In the genomic region with DNA sequence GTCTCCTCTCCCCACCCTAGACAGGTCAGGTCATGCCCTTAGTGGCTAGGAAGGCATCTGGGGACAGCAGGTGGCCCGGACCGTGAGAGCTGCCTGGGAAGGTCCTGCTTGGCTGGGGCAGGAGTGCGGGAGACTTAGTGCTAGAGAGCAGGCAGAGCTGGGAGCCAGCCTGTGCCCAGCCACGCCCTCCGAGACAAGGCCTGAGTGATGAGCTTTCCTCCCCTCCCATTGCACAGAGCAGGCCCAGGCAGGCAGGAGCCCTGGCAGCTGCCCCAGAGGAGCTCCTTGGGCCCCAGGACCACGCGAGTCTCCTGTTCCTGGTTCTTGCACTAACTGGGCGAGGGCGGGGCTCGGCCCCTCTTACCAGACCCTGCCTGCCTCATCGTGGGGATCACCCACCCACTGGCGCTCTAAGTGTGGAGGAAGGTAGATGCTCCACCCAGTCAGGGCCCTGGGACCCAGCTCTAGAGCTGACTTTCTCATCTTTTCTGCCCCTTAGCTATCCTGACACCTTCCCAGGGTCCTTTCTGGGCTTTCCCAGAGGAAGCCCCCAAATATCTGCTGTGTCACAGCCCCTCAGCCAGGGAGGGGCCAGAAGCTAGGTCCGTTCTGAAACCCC, we compare ENCODE assay signal across 11 cellular contexts. TPM values are rescaled to one million over a fixed set of nuclear protein-coding genes. Genes with fewer than 3 reads are reported as not detected.
DNase-seq lines count a peak whose midpoint lies in the region; ATAC-seq, FAIRE-seq and TF ChIP-seq lines count a peak whose summit lies in the region.
"Had no signal": no experiment of that assay in that cellular context is flagged by ENCODE, and none has a peak within 500 bp of the region (broad histone marks: within the 10 kb centered on the region; RNA-seq: fewer than 3 reads in every experiment).

No MANE protein-coding gene starts in this region.

- no peak for FAIRE-seq in astrocyte (lab: Jason Lieb, UNC)
- FAIRE-seq: G401.6 had no signal

- no peaks in the 10 kb centered on the region for H3K9me3 ChIP-seq in astrocyte (ENCODE audit: insufficient read depth, low read depth, low read length)
- no peaks in the 10 kb centered on the region for H3K9me3 ChIP-seq in neural progenitor cell (ENCODE audit: low read depth)

- H3K4me3 ChIP-seq in astrocyte (ENCODE audit: insufficient read depth, low read depth, low read length) (no peak overlapping the region), neural progenitor cell (no peak overlapping the region)
- H3K4me3 ChIP-seq: dorsolateral prefrontal cortex had no signal

- no peak overlapping the region for H2AFZ ChIP-seq in astrocyte (ENCODE audit: low read depth, low read length)
- H2AFZ ChIP-seq in neural progenitor cell (replicated peaks): no peak overlapping the region

- peak overlapping the region; percentile 67 for H3K4me2 ChIP-seq in astrocyte (ENCODE audit: low read length)
- H3K4me2 ChIP-seq in neural progenitor cell: no peak overlapping the region

- no peaks in the 10 kb centered on the region for H3K79me2 ChIP-seq in astrocyte (ENCODE audit: insufficient read depth, low read length)
- no peaks in the 10 kb centered on the region for H3K79me2 ChIP-seq in neural progenitor cell (ENCODE audit: low read depth)

- H3K4me1 ChIP-seq in astrocyte (ENCODE audit: insufficient read depth, low read length) (peaks cover 27% of the 10 kb centered on the region), neural progenitor cell (peaks cover 45% of the 10 kb centered on the region)

- H3K4me1 Mint-ChIP-seq in astrocyte (ENCODE audit: low read depth, unreplicated experiment) (peaks cover 13% of the 10 kb centered on the region), neural progenitor cell (peaks cover 40% of the 10 kb centered on the region)

- H3K9me3 Mint-ChIP-seq in astrocyte (ENCODE audit: unreplicated experiment): no peaks in the 10 kb centered on the region
- no peaks in the 10 kb centered on the region for H3K9me3 Mint-ChIP-seq in neural progenitor cell

- H3K27me3 ChIP-seq in astrocyte (ENCODE audit: insufficient read depth, low read length): peaks cover 29% of the 10 kb centered on the region
- H3K27me3 ChIP-seq in neural progenitor cell: no peaks in the 10 kb centered on the region
- H3K27me3 ChIP-seq: dorsolateral prefrontal cortex had no signal

- H3K36me3 ChIP-seq in astrocyte (ENCODE audit: insufficient read depth, low read length): no peaks in the 10 kb centered on the region
- H3K36me3 ChIP-seq in neural progenitor cell: no peaks in the 10 kb centered on the region

- H3K27me3 Mint-ChIP-seq in astrocyte (ENCODE audit: low read depth, unreplicated experiment): peaks cover 57% of the 10 kb centered on the region
- peaks cover 4% of the 10 kb centered on the region for H3K27me3 Mint-ChIP-seq in neural progenitor cell (ENCODE audit: insufficient read depth, low read depth)

- peak overlapping the region; percentile 67 for H3K9ac ChIP-seq in astrocyte (ENCODE audit: low read length)
- H3K9ac ChIP-seq in neural progenitor cell: no peak overlapping the region

- H3K27ac ChIP-seq in astrocyte (ENCODE audit: low read depth, low read length) (peak overlapping the region; percentile 53), neural progenitor cell (no peak overlapping the region)

- no peak overlapping the region for H3K4me3 Mint-ChIP-seq in astrocyte (ENCODE audit: unreplicated experiment)
- H3K4me3 Mint-ChIP-seq in neural progenitor cell: peak overlapping the region; percentile 35

- ATAC-seq in HG03045 (IDR thresholded peaks at IDR 0.05; ENCODE audit: unreplicated experiment): no peak
- no peak for ATAC-seq in HG03354 (IDR thresholded peaks at IDR 0.05; ENCODE audit: poor library complexity, severe bottlenecking, unreplicated experiment)

- TF ChIP-seq CTCF in astrocyte (IDR thresholded peaks at IDR 0.05; ENCODE audit: insufficient read depth, low read depth, low read length) (no peak), neural progenitor cell (IDR thresholded peaks at IDR 0.05) (no peak)

- H4K20me1 ChIP-seq in astrocyte (ENCODE audit: insufficient read depth, low read length) (peaks cover 38% of the 10 kb centered on the region), neural progenitor cell (ENCODE audit: low read depth) (no peaks in the 10 kb centered on the region)

- peaks cover 21% of the 10 kb centered on the region for H3F3A ChIP-seq in neural progenitor cell (ENCODE audit: low read depth)

- H3K27ac Mint-ChIP-seq in astrocyte (ENCODE audit: unreplicated experiment): peak overlapping the region; percentile 84
- H3K27ac Mint-ChIP-seq in neural progenitor cell: peak overlapping the region; percentile 78

- peak; percentile 92 for DNase-seq in DMS 273 (lab: John Stamatoyannopoulos, UW; ENCODE audit: unreplicated experiment)
- peak; percentile 44 to 75 for DNase-seq in NCI-H187 (lab: John Stamatoyannopoulos, UW)
- peak; percentile 25 for DNase-seq in astrocyte (ENCODE audit: low read depth)
- DNase-seq in neural progenitor cell (ENCODE audit: low spot score): no peak
- DNase-seq in NCI-H1092 treated with DMSO at 0.1 percent for 48 hours (lab: John Stamatoyannopoulos, UW): no peak
- no peak for DNase-seq in NCI-H2029 (lab: John Stamatoyannopoulos, UW)
- DNase-seq: dorsolateral prefrontal cortex; stimulated activated CD4-positive, alpha-beta T cell treated with anti-CD3 and anti-CD28 coated beads, Interleukin-1b, Interleukin-23, amount 100 ng/mL, for 48 hours had no signal

- H3K36me3 Mint-ChIP-seq in astrocyte (ENCODE audit: low read depth, unreplicated experiment) (no peaks in the 10 kb centered on the region), neural progenitor cell (peaks cover 2% of the 10 kb centered on the region)

RNA-seq across cellular contexts. Expression of a gene that starts 44.9 kb away (rescaled TPM):
- total RNA-seq in astrocyte (3.4 and 5.1 TPM in 2 replicates), neural progenitor cell (ENCODE audit: low replicate concordance) (11.9 and 27.8 TPM in 2 replicates)

Comparison
In these comparisons a context has a peak if more than half of its experiments do, and no peak if none do; other contexts are left out.
1. DNase-seq: peak in DMS 273 (single experiment), NCI-H187 (2 of 2) and astrocyte (single experiment); none in neural progenitor cell (single experiment), NCI-H1092 treated with DMSO at 0.1 percent for 48 hours (single experiment) and NCI-H2029 (single experiment).